In the genomic region with DNA sequence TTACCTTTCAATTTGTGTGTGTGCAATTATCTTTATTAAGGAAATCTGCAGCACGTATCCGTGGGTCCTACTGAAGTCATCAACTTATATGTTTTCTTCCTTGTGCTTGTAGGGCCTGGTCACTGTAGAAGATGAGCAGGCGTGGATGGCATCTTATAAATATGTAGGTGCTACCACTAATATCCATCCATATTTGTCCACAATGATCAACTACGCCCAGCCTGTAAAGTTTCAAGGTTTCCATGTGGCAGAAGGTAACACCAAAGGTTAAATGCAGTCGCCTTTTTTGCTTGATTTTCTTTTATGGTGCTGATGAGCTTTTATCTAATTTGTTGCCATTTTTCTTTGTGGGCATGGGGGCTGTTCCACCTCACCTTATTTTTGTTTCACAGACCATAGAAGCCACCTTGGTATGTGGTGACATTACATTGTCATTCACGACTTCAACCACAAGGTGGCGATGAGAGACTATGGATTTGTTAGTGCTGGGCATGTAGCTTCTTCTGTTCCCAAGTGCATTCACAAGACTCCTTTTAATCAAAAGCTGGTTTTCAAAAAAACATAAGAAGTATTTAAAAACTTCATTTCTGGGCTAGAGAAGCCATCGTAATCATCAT, we compare ENCODE assay signal across 8 cellular contexts.
DNase-seq lines count a peak whose midpoint lies in the region; ATAC-seq, FAIRE-seq and TF ChIP-seq lines count a peak whose summit lies in the region.

No MANE protein-coding gene starts in this region.

- H3K9ac ChIP-seq in liver (ENCODE audit: low read depth in 1 of 2, low read length in 2 of 2), result no peak overlapping the region

- H3K9me3 ChIP-seq in liver (ENCODE audit: control insufficient read depth in 4 of 4, low read length in 3 of 4), result no peaks in the 10 kb centered on the region

- peak; percentile 90 for FAIRE-seq in A204.1 (lab: Jason Lieb, UNC)

- WGBS in liver, result 40% methylated on average over 8 of the region's 8 CpGs

- no peaks in the 10 kb centered on the region for H3K36me3 ChIP-seq in liver (ENCODE audit: control insufficient read depth in 4 of 4, insufficient read depth in 3 of 4, low read depth in 1 of 4, low read length in 3 of 4)

- TF ChIP-seq CTCF in GM10266 (IDR thresholded peaks at IDR 0.05; ENCODE audit: control insufficient read depth, insufficient read depth, low read depth, missing control alignments) (peak; percentile 83), coronary artery (IDR thresholded peaks at IDR 0.05) (peak; percentile 72), liver (IDR thresholded peaks at IDR 0.05; ENCODE audit: low read depth, low read length, missing input control) (peak; percentile 83)

- H3K27ac ChIP-seq in coronary artery (no peak overlapping the region), liver (ENCODE audit: low read depth in 1 of 2, low read length in 2 of 2) (no peak overlapping the region)

- peak; percentile 62 for ATAC-seq in HG02588 (IDR thresholded peaks at IDR 0.05; ENCODE audit: unreplicated experiment)

- peak; percentile 93 to 95 for TF ChIP-seq RAD21 in liver (IDR thresholded peaks at IDR 0.05)

- H3K27me3 ChIP-seq in liver (ENCODE audit: control insufficient read depth in 4 of 4, insufficient read depth in 4 of 4, low read length in 3 of 4), result no peaks in the 10 kb centered on the region

- H3K4me3 ChIP-seq in coronary artery, result no peak overlapping the region
- H3K4me3 ChIP-seq in liver (ENCODE audit: low read depth in 1 of 3, low read length in 3 of 3), result no peak overlapping the region

- H3K4me1 ChIP-seq in liver (ENCODE audit: control insufficient read depth in 4 of 4, insufficient read depth in 4 of 4, low read length in 3 of 4), result no peaks in the 10 kb centered on the region

- DNase-seq in GM10266 (ENCODE audit: extremely low spot score) (peak; percentile 52), NCI-H128 (lab: John Stamatoyannopoulos, UW; ENCODE audit: unreplicated experiment) (peak; percentile 35), T-helper 9 cell (peak; percentile 14), coronary artery (ENCODE audit: low spot score) (no peak)
- DNase-seq in stimulated activated CD8-positive, alpha-beta memory T cell treated with anti-CD3 and anti-CD28 coated beads, Interleukin-15, amount 100 ng/mL, for 48 hours (ENCODE audit: low read depth in 2 of 2), result peak; percentile 6 to 14

TF ChIP-seq in liver, 16 proteins besides CTCF, POLR2A, EP300 and RAD21:
- TF ChIP-seq GABPA (IDR thresholded peaks at IDR 0.05 in 1 of 2, conservative IDR thresholded peaks at IDR 0.05 in 1 of 2) (no peak), REST (IDR thresholded peaks at IDR 0.05) (no peak), HNF4G (IDR thresholded peaks at IDR 0.05) (no peak), SP1 (IDR thresholded peaks at IDR 0.05) (no peak), RXRA (IDR thresholded peaks at IDR 0.05) (no peak), HNF4A (conservative IDR thresholded peaks at IDR 0.05) (no peak), YY1 (IDR thresholded peaks at IDR 0.05) (no peak), FOXA1 (IDR thresholded peaks at IDR 0.05) (no peak), JUND (IDR thresholded peaks at IDR 0.05) (no peak), TAF1 (conservative IDR thresholded peaks at IDR 0.05) (no peak), FOXA2 (IDR thresholded peaks at IDR 0.05) (no peak)
- TF ChIP-seq, protein P1, sequence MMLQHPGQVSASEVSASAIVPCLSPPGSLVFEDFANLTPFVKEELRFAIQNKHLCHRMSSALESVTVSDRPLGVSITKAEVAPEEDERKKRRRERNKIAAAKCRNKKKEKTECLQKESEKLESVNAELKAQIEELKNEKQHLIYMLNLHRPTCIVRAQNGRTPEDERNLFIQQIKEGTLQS (IDR thresholded peaks at IDR 0.05), result no peak
TF ChIP-seq in liver: peak in this region for 0.
